In genomic region chr3:81871358-81872152, GRCh38 we compare ENCODE assay signal across 13 cellular contexts.
A peak's percentile ranks its signal among the peaks of the same experiment; 100 is the strongest.
DNase-seq lines count a peak whose midpoint lies in the region; ATAC-seq and TF ChIP-seq lines count a peak whose summit lies in the region.
"Had no signal": no experiment of that assay in that cellular context is flagged by ENCODE, and none has a peak within 500 bp of the region (broad histone marks: within the 10 kb centered on the region; RNA-seq: fewer than 3 reads in every experiment).

No MANE protein-coding gene starts in this region.

- peaks cover 5% of the 10 kb centered on the region for H3K4me1 ChIP-seq in DND-41 (ENCODE audit: insufficient read depth, low read length)
- H3K4me1 ChIP-seq in Loucy (ENCODE audit: insufficient read depth, low read length, poor library complexity, severe bottlenecking) = no peaks in the 10 kb centered on the region

- H3K27ac ChIP-seq in DND-41 (ENCODE audit: low read length) = no peak overlapping the region

- H3K79me2 ChIP-seq in DND-41 (ENCODE audit: insufficient read depth, low read length) (no peaks in the 10 kb centered on the region), Loucy (ENCODE audit: insufficient read depth, low read length) (no peaks in the 10 kb centered on the region)

- peaks cover 14% of the 10 kb centered on the region for H3K9me3 Mint-ChIP-seq in nephron progenitor cell
- H3K9me3 Mint-ChIP-seq: memory B cell had no signal

- no peak overlapping the region for H3K4me3 Mint-ChIP-seq in nephron progenitor cell
- H3K4me3 Mint-ChIP-seq: activated CD8-positive, alpha-beta memory T cell treated with anti-CD3 and anti-CD28 coated beads, Interleukin-2, amount 10 ng/mL, durations not matched to agents 7 days and 5 days; memory B cell had no signal

- H3K9ac ChIP-seq in DND-41 (ENCODE audit: low read depth, low read length) (no peak overlapping the region), Loucy (ENCODE audit: low read depth, low read length, poor library complexity, severe bottlenecking) (no peak overlapping the region)

- no peaks in the 10 kb centered on the region for H3F3A ChIP-seq in Loucy (ENCODE audit: low read depth)

- H3K36me3 Mint-ChIP-seq in nephron progenitor cell (ENCODE audit: low read depth) = no peaks in the 10 kb centered on the region
- H3K36me3 Mint-ChIP-seq: activated CD8-positive, alpha-beta memory T cell treated with anti-CD3 and anti-CD28 coated beads, Interleukin-2, amount 10 ng/mL, durations not matched to agents 7 days and 5 days; memory B cell had no signal

- no peak overlapping the region for H3K27ac Mint-ChIP-seq in nephron progenitor cell
- H3K27ac Mint-ChIP-seq: activated CD8-positive, alpha-beta memory T cell treated with anti-CD3 and anti-CD28 coated beads, Interleukin-2, amount 10 ng/mL, durations not matched to agents 7 days and 5 days; memory B cell had no signal

- H4K20me1 ChIP-seq in DND-41 (ENCODE audit: insufficient read depth, low read length) = no peaks in the 10 kb centered on the region
- H4K20me1 ChIP-seq in Loucy (ENCODE audit: insufficient read depth, low read length, poor library complexity, severe bottlenecking) = no peaks in the 10 kb centered on the region

- peak; percentile 51 for TF ChIP-seq CTCF in DND-41 (IDR thresholded peaks at IDR 0.05; ENCODE audit: borderline replicate concordance, extremely low read depth, low read length, poor library complexity, severe bottlenecking)
- TF ChIP-seq CTCF in Loucy (conservative IDR thresholded peaks at IDR 0.05; ENCODE audit: low read length) = peak; percentile 59
- TF ChIP-seq CTCF in nephron progenitor cell (IDR thresholded peaks at IDR 0.05) = peak; percentile 21

- no peaks in the 10 kb centered on the region for H3K9me2 ChIP-seq in Loucy (replicated peaks; ENCODE audit: low read depth, low read length)

- no peak for ATAC-seq in DND-41 (ENCODE audit: insufficient read depth, low read depth)
- no peak for ATAC-seq in HG03108 (IDR thresholded peaks at IDR 0.05; ENCODE audit: unreplicated experiment)
- no peak for ATAC-seq in HG03342 (IDR thresholded peaks at IDR 0.05; ENCODE audit: unreplicated experiment)
- ATAC-seq: activated CD8-positive, alpha-beta memory T cell treated with anti-CD3 and anti-CD28 coated beads, Interleukin-2, amount 10 ng/mL, durations not matched to agents 7 days and 5 days had no signal

- H2AFZ ChIP-seq in DND-41 (ENCODE audit: low read depth, low read length) = no peak overlapping the region; the same call in 1 of the 2 replicates
- 0 out of 2 replicates have a peak overlapping the region, but pooled peaks have one; percentile 66 for H2AFZ ChIP-seq in Loucy (ENCODE audit: low read length)

- H3K4me2 ChIP-seq in DND-41 (ENCODE audit: insufficient read depth, low read length) (no peak overlapping the region), Loucy (ENCODE audit: low read depth, low read length, poor library complexity, severe bottlenecking) (no peak overlapping the region)

- no peaks in the 10 kb centered on the region for H3K27me3 Mint-ChIP-seq in nephron progenitor cell (ENCODE audit: low read depth, poor library complexity)

- no peaks in the 10 kb centered on the region for H3K9me3 ChIP-seq in DND-41 (ENCODE audit: insufficient read depth, low read length, severe bottlenecking)
- H3K9me3 ChIP-seq in Loucy (ENCODE audit: insufficient read depth, low read depth, low read length) = no peaks in the 10 kb centered on the region

- no peaks in the 10 kb centered on the region for H3K36me3 ChIP-seq in DND-41 (ENCODE audit: insufficient read depth, low read length)
- no peaks in the 10 kb centered on the region for H3K36me3 ChIP-seq in Loucy (ENCODE audit: insufficient read depth, low read length)

- no peak for DNase-seq in DND-41
- peak; percentile 17 for DNase-seq in dermis blood vessel endothelial cell
- no peak for DNase-seq in nephron progenitor cell
- DNase-seq in superior temporal gyrus (ENCODE audit: extremely low spot score) = no peak
- DNase-seq: activated CD8-positive, alpha-beta memory T cell treated with anti-CD3 and anti-CD28 coated beads, Interleukin-2, amount 10 ng/mL, durations not matched to agents 7 days and 5 days; HCEC 1CT; hypothalamus; NCI-H2029; RPMI8226 had no signal

- no peaks in the 10 kb centered on the region for H3K4me1 Mint-ChIP-seq in nephron progenitor cell
- H3K4me1 Mint-ChIP-seq: activated CD8-positive, alpha-beta memory T cell treated with anti-CD3 and anti-CD28 coated beads, Interleukin-2, amount 10 ng/mL, durations not matched to agents 7 days and 5 days; memory B cell had no signal

- no peaks in the 10 kb centered on the region for H3K27me3 ChIP-seq in DND-41 (ENCODE audit: insufficient read depth, low read length, poor library complexity)
- H3K27me3 ChIP-seq in Loucy (ENCODE audit: insufficient read depth, low read length, poor library complexity, severe bottlenecking) = no peaks in the 10 kb centered on the region

- H3K4me3 ChIP-seq in DND-41 (ENCODE audit: low read depth in 1 of 2, low read length in 2 of 2) (no peak overlapping the region), Loucy (ENCODE audit: low read length, poor library complexity, severe bottlenecking) (no peak overlapping the region)
